10 cellular contexts compared by ENCODE assay signal in the genomic region with DNA sequence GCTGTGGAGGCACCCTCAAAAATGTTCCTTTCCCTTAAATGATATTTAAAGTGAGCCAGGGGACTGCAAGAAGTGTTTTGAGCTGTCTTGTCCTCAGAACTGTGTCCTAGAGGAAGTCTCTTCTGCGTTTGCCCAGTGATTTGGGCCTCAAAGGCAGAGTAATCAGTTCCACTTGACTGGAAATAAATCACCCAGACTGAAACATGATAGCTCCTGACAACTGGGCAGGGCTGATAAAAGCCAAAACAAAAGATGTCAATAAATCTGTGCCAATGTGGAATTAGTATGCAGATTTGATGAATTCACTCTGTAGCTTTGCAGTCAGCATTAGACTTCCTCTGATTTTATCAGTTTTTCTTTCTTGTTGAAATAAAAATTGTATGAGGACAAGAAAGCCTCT.
DNase-seq lines count a peak whose midpoint lies in the region; ATAC-seq and TF ChIP-seq lines count a peak whose summit lies in the region.
"Had no signal": no experiment of that assay in that cellular context is flagged by ENCODE, and none has a peak within 500 bp of the region (broad histone marks: within the 10 kb centered on the region; RNA-seq: fewer than 3 reads in every experiment).

No MANE protein-coding gene starts in this region.

- no peak for TF ChIP-seq CTCF in VCaP (conservative IDR thresholded peaks at IDR 0.05)
- no peak for TF ChIP-seq CTCF in brain microvascular endothelial cell (IDR thresholded peaks at IDR 0.05; ENCODE audit: low read depth, low read length, missing control alignments)
- TF ChIP-seq CTCF in upper lobe of left lung (IDR thresholded peaks at IDR 0.05), result no peak

- H3K27me3 ChIP-seq in mesendoderm (ENCODE audit: insufficient read depth, low read length, poor library complexity) (no peaks in the 10 kb centered on the region), brain microvascular endothelial cell (replicated peaks) (no peaks in the 10 kb centered on the region), upper lobe of left lung (no peaks in the 10 kb centered on the region)
- H3K27me3 ChIP-seq: heart left ventricle had no signal

- H3K27ac ChIP-seq in VCaP (peak overlapping the region; percentile 64), mesendoderm (ENCODE audit: low read depth, low read length) (no peak overlapping the region), brain microvascular endothelial cell (no peak overlapping the region), upper lobe of left lung (no peak overlapping the region)

- no peak overlapping the region for H3K23ac ChIP-seq in mesendoderm (ENCODE audit: low read length)

- H3K9me3 ChIP-seq in upper lobe of left lung, result no peaks in the 10 kb centered on the region
- H3K9me3 ChIP-seq: heart left ventricle had no signal

- no peak overlapping the region for H3K4ac ChIP-seq in mesendoderm (ENCODE audit: low read depth, low read length)

- no peak overlapping the region for H2AK5ac ChIP-seq in mesendoderm (ENCODE audit: low read length)

- H3K36me3 ChIP-seq in mesendoderm (ENCODE audit: control insufficient read depth, insufficient read depth, low read length) (no peaks in the 10 kb centered on the region), brain microvascular endothelial cell (replicated peaks) (no peaks in the 10 kb centered on the region), upper lobe of left lung (peaks cover 0 to 3% (median 0%) of the 10 kb centered on the region in 4 donors)

- H3K18ac ChIP-seq in mesendoderm (ENCODE audit: low read length), result no peak overlapping the region

- H2BK5ac ChIP-seq in mesendoderm (ENCODE audit: low read length), result no peak overlapping the region

- no peaks in the 10 kb centered on the region for H3K79me2 ChIP-seq in mesendoderm (ENCODE audit: control insufficient read depth, insufficient read depth, low read length)

- no peak overlapping the region for H4K8ac ChIP-seq in mesendoderm (ENCODE audit: low read depth, low read length)

- H3K79me1 ChIP-seq in mesendoderm (ENCODE audit: low read length), result no peaks in the 10 kb centered on the region

- H2BK15ac ChIP-seq in mesendoderm (replicated peaks; ENCODE audit: low read depth), result no peak overlapping the region

- DNase-seq in DMS79 (lab: John Stamatoyannopoulos, UW), result peak; percentile 14
- peak; percentile 62 to 86 for DNase-seq in NCI-H2081 (lab: John Stamatoyannopoulos, UW)
- peak; percentile 3 for DNase-seq in mesendoderm
- no peak for DNase-seq in activated CD4-positive, alpha-beta T cell treated with anti-CD3 and anti-CD28 coated beads for 4 hours
- no peak for DNase-seq in brain microvascular endothelial cell
- no peak for DNase-seq in activated gamma-delta T cell (lab: John Stamatoyannopoulos, UW)
- no peak for DNase-seq in upper lobe of left lung
- DNase-seq: activated naive CD4-positive, alpha-beta T cell treated with anti-CD3 and anti-CD28 coated beads for 36 hours; heart left ventricle had no signal

- no peak overlapping the region for H2BK120ac ChIP-seq in mesendoderm (ENCODE audit: low read depth, low read length)

- no peak overlapping the region for H3K4me2 ChIP-seq in mesendoderm (ENCODE audit: low read length)

- TF ChIP-seq POLR2A in upper lobe of left lung (IDR thresholded peaks at IDR 0.05), result no peak

- H3K4me1 ChIP-seq in mesendoderm (ENCODE audit: control insufficient read depth, low read depth, low read length) (no peaks in the 10 kb centered on the region), upper lobe of left lung (peaks cover 0 to 5% (median 0%) of the 10 kb centered on the region in 4 donors)

- no peak for ATAC-seq in upper lobe of left lung (ENCODE audit: low FRiP score in 2 of 2)

- TF ChIP-seq EP300 in upper lobe of left lung (IDR thresholded peaks at IDR 0.05), result no peak

- in situ Hi-C loops in brain microvascular endothelial cell (cut with HindIII; ENCODE audit: low pct_ligation_motif_present, low sequenced_read_pairs), result no loop called here

- H3K4me3 ChIP-seq in mesendoderm (ENCODE audit: low read length), result no peak overlapping the region
- H3K4me3 ChIP-seq in brain microvascular endothelial cell (ENCODE audit: low read depth, low read length), result no peak overlapping the region
- H3K4me3 ChIP-seq in upper lobe of left lung, result no peak overlapping the region
- H3K4me3 ChIP-seq: heart left ventricle had no signal

- WGBS in mesendoderm (ENCODE audit: extremely low coverage, insufficient coverage, low lambda C conversion rate), result no CpG with 5 or more reads among the region's 1 CpG
- WGBS in upper lobe of left lung, 2 donors, result 43 to 57% methylated on average over 1 of the region's 1 CpG

- H4K5ac ChIP-seq in mesendoderm (ENCODE audit: low read length), result no peak overlapping the region

- H3K9ac ChIP-seq in mesendoderm (ENCODE audit: low read length), result no peak overlapping the region

- no peak overlapping the region for H3K56ac ChIP-seq in mesendoderm (ENCODE audit: low read length)

Comparison
In these comparisons a context has a peak if more than half of its experiments do, and no peak if none do; other contexts are left out.
1. DNase-seq: peak in DMS79 (single experiment), NCI-H2081 (2 of 2) and mesendoderm (single experiment); none in activated CD4-positive, alpha-beta T cell treated with anti-CD3 and anti-CD28 coated beads for 4 hours (0 of 2), brain microvascular endothelial cell (single experiment), activated gamma-delta T cell (single experiment) and upper lobe of left lung (0 of 2).